ENCODE assay signal across 8 cellular contexts in genomic region chr12:14257734-14258467, GRCh38.
DNase-seq lines count a peak whose midpoint lies in the region; ATAC-seq and TF ChIP-seq lines count a peak whose summit lies in the region.

No MANE protein-coding gene starts in this region.

- peak; percentile 48 for ATAC-seq in HG03139 (IDR thresholded peaks at IDR 0.05; ENCODE audit: unreplicated experiment)

- no peak overlapping the region for H3K4me3 ChIP-seq in colonic mucosa

- no peaks in the 10 kb centered on the region for H3K27me3 ChIP-seq in colonic mucosa

- H3K36me3 ChIP-seq in colonic mucosa: no peaks in the 10 kb centered on the region

- peak overlapping the region in 1 of 2 donors; percentile 36 for H3K9ac ChIP-seq in colonic mucosa (ENCODE audit: low read depth in 2 of 2, low read length in 2 of 2)

- no peak for TF ChIP-seq CTCF in colonic mucosa (IDR thresholded peaks at IDR 0.05)

- intact Hi-C loops in colonic mucosa (cut with DNase I): loop anchor here (5.0 kb wide), 1 partner anchor 109 kb away; the partner anchor contains the start of gene ATF7IP

- DNase-seq in NCI-H748 (lab: John Stamatoyannopoulos, UW; ENCODE audit: unreplicated experiment) (peak; percentile 70), NCI-H748 treated with DMSO at 0.1 percent for 48 hours (lab: John Stamatoyannopoulos, UW) (no peak), NCI-H226 (peak; percentile 99), colonic mucosa (peak; percentile 96), left kidney (ENCODE audit: low read depth, low spot score) (peak; percentile 99)
- DNase-seq in activated CD4-positive, alpha-beta T cell treated with anti-CD3 and anti-CD28 coated beads for 4 hours: peak; percentile 52 to 62
- peak; percentile 36 to 54 for DNase-seq in stimulated activated CD4-positive, alpha-beta T cell treated with anti-CD3 and anti-CD28 coated beads, Interleukin-1b, Interleukin-23, amount 100 ng/mL, for 4 hours (ENCODE audit: low read depth in 2 of 2)

- peak overlapping the region; percentile 60 for H3K27ac ChIP-seq in colonic mucosa

- no peaks in the 10 kb centered on the region for H3K9me3 ChIP-seq in colonic mucosa

- no peaks in the 10 kb centered on the region for H3K4me1 ChIP-seq in colonic mucosa
